In the genomic region with DNA sequence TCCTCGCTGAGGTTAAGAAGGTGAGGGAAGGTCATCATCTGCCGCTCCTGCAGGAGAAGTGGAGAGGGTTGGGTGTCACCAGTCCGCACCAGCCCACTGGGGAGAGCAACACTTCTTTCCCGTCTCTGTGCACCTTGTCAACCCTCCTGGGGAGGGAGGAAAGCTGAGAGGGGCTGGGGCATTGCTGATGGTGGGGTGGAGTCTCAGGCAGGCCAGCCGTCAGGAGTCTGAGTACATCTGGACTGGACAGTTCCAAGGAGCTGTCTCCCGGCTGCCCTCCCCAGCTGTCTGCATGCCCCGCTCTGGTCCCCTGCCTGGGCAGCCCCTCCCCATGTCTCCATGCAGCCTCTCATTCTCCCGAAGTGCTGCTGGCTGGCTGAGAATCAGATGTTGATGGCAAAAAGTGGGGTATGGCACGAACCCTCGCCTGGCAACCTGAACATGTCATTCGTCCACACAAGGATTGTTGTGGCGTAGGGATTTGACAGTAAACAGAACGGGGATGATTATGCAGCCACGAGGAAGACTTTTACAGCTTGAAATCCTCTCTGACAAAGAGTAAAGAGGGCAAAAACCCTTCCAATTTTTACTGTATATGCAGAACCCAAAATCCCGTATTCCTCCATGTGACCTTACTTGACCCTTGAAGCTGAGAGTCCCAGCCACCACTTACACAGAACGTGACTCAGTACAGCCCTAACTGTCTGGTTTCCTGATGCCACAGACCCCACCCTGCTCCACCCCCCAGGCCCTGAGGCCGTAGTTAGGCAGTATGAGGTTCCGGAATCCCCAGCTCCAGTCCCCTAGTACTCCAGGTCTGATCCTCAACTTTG, we compare ENCODE assay signal across 10 cellular contexts.
DNase-seq lines count a peak whose midpoint lies in the region; ATAC-seq, FAIRE-seq and TF ChIP-seq lines count a peak whose summit lies in the region.
"Had no signal": no experiment of that assay in that cellular context is flagged by ENCODE, and none has a peak within 500 bp of the region (broad histone marks: within the 10 kb centered on the region; RNA-seq: fewer than 3 reads in every experiment).

No MANE protein-coding gene starts in this region.

- H3K27ac ChIP-seq in right atrium auricular region, result peak overlapping the region in 1 of 2 donors; percentile 54
- H3K27ac ChIP-seq in SJCRH30, result peak overlapping the region; percentile 57
- no peak overlapping the region for H3K27ac ChIP-seq in upper lobe of left lung

- H3K4me1 ChIP-seq in right atrium auricular region, result peaks cover 0 to 12% of the 10 kb centered on the region in 2 donors
- peaks cover 28% of the 10 kb centered on the region for H3K4me1 ChIP-seq in SJCRH30
- H3K4me1 ChIP-seq in upper lobe of left lung, result peaks cover 0 to 6% (median 4%) of the 10 kb centered on the region in 4 donors

- DNase-seq in Right ventricle myocardium inferior (ENCODE audit: missing footprints), result no peak
- DNase-seq in right atrium auricular region (ENCODE audit: low spot score), result no peak
- DNase-seq in SJCRH30, result peak; percentile 64 to 65
- DNase-seq in left cardiac atrium, result no peak
- DNase-seq in upper lobe of left lung, result peak in 1 of 2 donors; percentile 66
- DNase-seq in SIG-M5 (lab: John Stamatoyannopoulos, UW), result no peak
- DNase-seq in frontal cortex (ENCODE audit: low spot score in 2 of 2), result no peak
- DNase-seq: activated CD4-positive, CD25-positive, alpha-beta regulatory T cell; HCEC 1CT had no signal

- TF ChIP-seq CTCF in right atrium auricular region (IDR thresholded peaks at IDR 0.05) (no peak), upper lobe of left lung (IDR thresholded peaks at IDR 0.05) (no peak)

- intact Hi-C loops in Right ventricle myocardium inferior (cut with DNase I) (no loop called here), left cardiac atrium (cut with DNase I) (no loop called here)

- H3K9me3 ChIP-seq in right atrium auricular region (no peaks in the 10 kb centered on the region), SJCRH30 (replicated peaks) (no peaks in the 10 kb centered on the region), upper lobe of left lung (no peaks in the 10 kb centered on the region)

- H3K36me3 ChIP-seq in right atrium auricular region (no peaks in the 10 kb centered on the region), SJCRH30 (no peaks in the 10 kb centered on the region), upper lobe of left lung (no peaks in the 10 kb centered on the region)

- TF ChIP-seq EP300 in upper lobe of left lung (IDR thresholded peaks at IDR 0.05), result no peak

- TF ChIP-seq POLR2A in upper lobe of left lung (IDR thresholded peaks at IDR 0.05), result no peak

- WGBS in upper lobe of left lung, 2 donors, result 41 to 47% methylated on average over 14 to 18 of the region's 18 CpGs

- H3K4me3 ChIP-seq in right atrium auricular region (no peak overlapping the region), SJCRH30 (peak overlapping the region; percentile 19), upper lobe of left lung (no peak overlapping the region)

- ATAC-seq in Right ventricle myocardium inferior, result peak; percentile 8
- peak; percentile 10 to 39 for ATAC-seq in left cardiac atrium
- peak; percentile 57 to 67 for ATAC-seq in upper lobe of left lung (ENCODE audit: low FRiP score in 2 of 2)
- ATAC-seq in HG03565 (IDR thresholded peaks at IDR 0.05; ENCODE audit: unreplicated experiment), result no peak

- H3K27me3 ChIP-seq in right atrium auricular region (no peaks in the 10 kb centered on the region), SJCRH30 (no peaks in the 10 kb centered on the region), upper lobe of left lung (no peaks in the 10 kb centered on the region)

- FAIRE-seq in frontal cortex (lab: Jason Lieb, UNC), result no peak

Comparison
In these comparisons a context has a peak if more than half of its experiments do, and no peak if none do; other contexts are left out.
1. DNase-seq: peak in SJCRH30 (2 of 2); none in Right ventricle myocardium inferior (single experiment), right atrium auricular region (single experiment), left cardiac atrium (single experiment), SIG-M5 (single experiment) and frontal cortex (0 of 2).